ENCODE assay signal across 1 cellular context in genomic region chr2:201888476-201888875, GRCh38.
TF ChIP-seq lines count a peak whose summit lies in the region.

No MANE protein-coding gene starts in this region.

TF ChIP-seq in WTC11, 78 proteins besides CTCF, POLR2A, EP300 and RAD21 (continued from another document):
- TF ChIP-seq USF2 (CRISPR knock-in tag; IDR thresholded peaks at IDR 0.05), result no peak
- TF ChIP-seq OVOL2 (CRISPR knock-in tag; IDR thresholded peaks at IDR 0.05; ENCODE audit: borderline replicate concordance), result no peak
- no peak for TF ChIP-seq IRF2 (CRISPR knock-in tag; IDR thresholded peaks at IDR 0.05; ENCODE audit: borderline replicate concordance, low read depth)
- no peak for TF ChIP-seq PRDM15 (CRISPR knock-in tag; IDR thresholded peaks at IDR 0.05)
- no peak for TF ChIP-seq AFF4 (CRISPR knock-in tag; IDR thresholded peaks at IDR 0.05; ENCODE audit: borderline replicate concordance)
- TF ChIP-seq GRHL2 (CRISPR knock-in tag; IDR thresholded peaks at IDR 0.05; ENCODE audit: insufficient replicate concordance, severe bottlenecking), result no peak
